10 cellular contexts compared by ENCODE assay signal in the genomic region with DNA sequence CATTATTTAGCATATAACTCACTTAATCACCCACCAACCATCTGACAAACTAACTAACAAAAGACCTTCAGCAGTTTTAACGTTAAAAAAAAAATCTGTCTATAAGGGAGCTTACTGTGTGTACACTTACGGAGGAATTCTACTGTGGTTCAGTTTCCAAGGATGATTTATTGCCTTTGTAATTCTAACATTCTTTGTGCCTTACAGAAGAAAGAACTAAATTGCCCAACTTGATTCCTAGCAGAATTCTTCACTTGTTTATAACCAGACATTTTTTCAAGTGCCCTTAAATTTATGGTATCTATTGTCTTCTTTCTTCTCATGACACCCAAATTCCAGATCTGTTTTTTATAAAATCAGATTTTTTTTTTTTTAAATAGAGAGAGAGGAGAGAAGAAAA.
DNase-seq lines count a peak whose midpoint lies in the region; ATAC-seq and TF ChIP-seq lines count a peak whose summit lies in the region.
"Had no signal": no experiment of that assay in that cellular context is flagged by ENCODE, and none has a peak within 500 bp of the region (broad histone marks: within the 10 kb centered on the region; RNA-seq: fewer than 3 reads in every experiment).

No MANE protein-coding gene starts in this region.

- ATAC-seq in activated T-cell treated with anti-CD3 and anti-CD28 coated beads, Interleukin-2, amount 50 U/mL, for 72 hours (replicated peaks in 1 of 2): no peak

- no peak overlapping the region for H3K4me3 Mint-ChIP-seq in activated T-cell treated with anti-CD3 and anti-CD28 coated beads, Interleukin-2, amount 50 U/mL, for 72 hours

- H3K4me3 ChIP-seq in fibroblast of mammary gland (ENCODE audit: control insufficient read depth, low read depth, low read length): no peak overlapping the region
- no peak overlapping the region for H3K4me3 ChIP-seq in skeletal muscle cell (ENCODE audit: low read depth, low read length)
- H3K4me3 ChIP-seq in spleen: no peak overlapping the region
- H3K4me3 ChIP-seq: cardiac muscle cell had no signal

- H3K4me1 ChIP-seq in spleen: no peaks in the 10 kb centered on the region

- peaks cover 0 to under 1% (median 0%) of the 10 kb centered on the region in 7 donors for H3K27me3 ChIP-seq in spleen (replicated peaks in 1 of 7)
- H3K27me3 ChIP-seq: cardiac muscle cell had no signal

- H3K27ac Mint-ChIP-seq in activated T-cell treated with anti-CD3 and anti-CD28 coated beads, Interleukin-2, amount 50 U/mL, for 72 hours: no peak overlapping the region

- no peaks in the 10 kb centered on the region for H3K27me3 Mint-ChIP-seq in activated T-cell treated with anti-CD3 and anti-CD28 coated beads, Interleukin-2, amount 50 U/mL, for 72 hours (ENCODE audit: low read depth)

- H3K9me3 ChIP-seq in spleen: no peaks in the 10 kb centered on the region

- H3K4me1 Mint-ChIP-seq in activated T-cell treated with anti-CD3 and anti-CD28 coated beads, Interleukin-2, amount 50 U/mL, for 72 hours (ENCODE audit: low read depth): no peaks in the 10 kb centered on the region

- intact Hi-C loops in spleen (cut with DNase I; ENCODE audit: low total_unique reads): no loop called here

- TF ChIP-seq CTCF in fibroblast of mammary gland (conservative IDR thresholded peaks at IDR 0.05; ENCODE audit: control insufficient read depth, insufficient read depth, low read depth, low read length): no peak
- no peak for TF ChIP-seq CTCF in spleen (IDR thresholded peaks at IDR 0.05 in 8 of 11, conservative IDR thresholded peaks at IDR 0.05 in 3 of 11)

- no peaks in the 10 kb centered on the region for H3K36me3 ChIP-seq in spleen
- H3K36me3 ChIP-seq: cardiac muscle cell had no signal

- H3K27ac ChIP-seq in spleen: no peak overlapping the region
- H3K27ac ChIP-seq: cardiac muscle cell had no signal

- H3K36me3 Mint-ChIP-seq in activated T-cell treated with anti-CD3 and anti-CD28 coated beads, Interleukin-2, amount 50 U/mL, for 72 hours (ENCODE audit: insufficient read depth in 2 of 2): no peaks in the 10 kb centered on the region

- peaks cover 0 to 1% of the 10 kb centered on the region in 2 donors for H3K9me3 Mint-ChIP-seq in activated T-cell treated with anti-CD3 and anti-CD28 coated beads, Interleukin-2, amount 50 U/mL, for 72 hours

- 23 to 39% (median 35%) methylated on average over 2 of the region's 2 CpGs for WGBS in spleen, 5 donors

- DNase-seq in GM04503 (ENCODE audit: low read depth) (peak; percentile 91), NOMO-1 treated with DMSO at 0.1 percent for 48 hours (lab: John Stamatoyannopoulos, UW; ENCODE audit: unreplicated experiment) (peak; percentile 38), fibroblast of mammary gland (ENCODE audit: low read depth) (peak; percentile 89), skeletal muscle cell (ENCODE audit: low read depth) (peak; percentile 84), hippocampal formation (lab: John Stamatoyannopoulos, UW) (no peak), NCI-H1436 treated with DMSO at 0.1 percent for 48 hours (lab: John Stamatoyannopoulos, UW) (no peak), spleen (no peak)
- no peak for DNase-seq in activated T-cell treated with anti-CD3 and anti-CD28 coated beads, Interleukin-2, amount 50 U/mL, for 72 hours
- DNase-seq: DMS79 had no signal

- TF ChIP-seq POLR2A in spleen (IDR thresholded peaks at IDR 0.05): no peak

Comparison
In these comparisons a context has a peak if more than half of its experiments do, and no peak if none do; other contexts are left out.
1. DNase-seq: peak in GM04503 (single experiment), NOMO-1 treated with DMSO at 0.1 percent for 48 hours (single experiment), fibroblast of mammary gland (single experiment) and skeletal muscle cell (single experiment); none in hippocampal formation (0 of 2), activated T-cell treated with anti-CD3 and anti-CD28 coated beads, Interleukin-2, amount 50 U/mL, for 72 hours (0 of 2), NCI-H1436 treated with DMSO at 0.1 percent for 48 hours (single experiment) and spleen (single experiment).